9 cellular contexts compared by ENCODE assay signal in the genomic region with DNA sequence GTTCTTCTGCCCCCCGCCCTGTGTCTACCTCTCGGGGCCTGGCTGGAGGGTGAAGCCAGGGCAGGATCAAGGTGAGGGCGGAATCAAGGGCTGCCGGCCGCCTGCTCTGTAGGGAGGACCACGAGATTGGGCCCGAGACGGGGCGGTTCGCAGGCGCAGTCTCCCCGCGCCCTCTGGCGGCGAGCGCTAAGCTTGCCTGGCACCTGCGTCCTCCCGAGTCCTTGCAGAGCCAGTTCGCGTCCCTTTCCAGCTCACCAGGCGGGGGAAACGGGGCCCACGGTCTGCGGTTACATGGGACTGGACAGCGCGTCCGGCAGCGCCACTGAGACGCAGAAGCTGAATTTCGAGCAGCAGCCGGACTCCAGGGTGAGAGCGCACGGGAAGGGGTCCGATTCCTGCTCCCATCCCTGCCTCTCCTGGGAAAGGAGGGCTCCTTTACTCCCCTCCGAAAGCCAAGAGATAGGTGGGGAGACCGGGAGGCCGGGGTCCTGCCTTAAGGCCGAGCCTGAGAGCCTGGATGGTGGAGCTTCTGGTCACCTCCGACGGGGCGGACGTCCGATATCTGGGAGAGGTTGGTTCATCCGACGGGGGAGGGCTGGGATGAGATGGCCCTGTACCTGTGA. TPM values are rescaled to one million over a fixed set of nuclear protein-coding genes. Genes with fewer than 3 reads are reported as not detected.
DNase-seq lines count a peak whose midpoint lies in the region; ATAC-seq and TF ChIP-seq lines count a peak whose summit lies in the region.
"Had no signal": no experiment of that assay in that cellular context is flagged by ENCODE, and none has a peak within 500 bp of the region (broad histone marks: within the 10 kb centered on the region; RNA-seq: fewer than 3 reads in every experiment).

No MANE protein-coding gene starts in this region.

- H3K4me1 ChIP-seq in HUES64 (ENCODE audit: insufficient read depth, low read length) (0 out of 2 replicates have a peak, but pooled peaks cover 5% of the 10 kb centered on the region), adrenal gland (replicated peaks in 1 of 2) (no peaks in the 10 kb centered on the region), iPS-15b (ENCODE audit: control insufficient read depth, insufficient read depth, low read length) (peaks cover 2% of the 10 kb centered on the region)

- H3K9me3 ChIP-seq in HUES64 (ENCODE audit: insufficient read depth, low read depth, low read length): no peaks in the 10 kb centered on the region
- H3K9me3 ChIP-seq in adrenal gland (replicated peaks in 1 of 3): no peaks in the 10 kb centered on the region
- H3K9me3 ChIP-seq in iPS-15b (ENCODE audit: control insufficient read depth, insufficient read depth, low read length): no peaks in the 10 kb centered on the region
- H3K9me3 ChIP-seq: SJSA1 had no signal

- peaks cover 9% of the 10 kb centered on the region for H3K27me3 ChIP-seq in HUES64 (ENCODE audit: insufficient read depth, low read length)
- peaks cover 28% of the 10 kb centered on the region for H3K27me3 ChIP-seq in adrenal gland
- peaks cover 14% of the 10 kb centered on the region for H3K27me3 ChIP-seq in iPS-15b (ENCODE audit: control insufficient read depth, insufficient read depth, low read length)
- H3K27me3 ChIP-seq: SJSA1 had no signal

- H3K36me3 Mint-ChIP-seq in Calu3 (ENCODE audit: insufficient read depth, unreplicated experiment): no peaks in the 10 kb centered on the region

- H3K36me3 ChIP-seq in HUES64 (ENCODE audit: insufficient read depth, low read length) (no peaks in the 10 kb centered on the region), adrenal gland (replicated peaks in 1 of 2) (no peaks in the 10 kb centered on the region), iPS-15b (ENCODE audit: control insufficient read depth, insufficient read depth, low read length) (no peaks in the 10 kb centered on the region)
- H3K36me3 ChIP-seq: SJSA1 had no signal

- H3K9me3 Mint-ChIP-seq in Calu3 (ENCODE audit: low read depth, unreplicated experiment): no peaks in the 10 kb centered on the region

- CTCF ChIA-PET in Calu3 (lab: Charles Lee): interaction anchor here (0.6 to 3.8 kb wide), 15 partner anchors 11 to 926 kb away, joined by 3 to 22 read pairs (median 4); partner anchors contain the start of genes PIGT and SYS1

- H3K27ac ChIP-seq in HUES64 (ENCODE audit: low read depth, low read length): no peak overlapping the region
- no peak overlapping the region for H3K27ac ChIP-seq in adrenal gland
- H3K27ac ChIP-seq: SJSA1 had no signal

- intact Hi-C loops in Calu3 (cut with micrococcal nuclease; ENCODE audit: unreplicated experiment): loop anchor here (1.0 kb wide), 1 partner anchor 300 kb away; no protein-coding TSS in a partner anchor
- intact Hi-C loops in adrenal gland (cut with DNase I): loop anchor here in 1 of 2 donors (10.0 kb wide), 1 partner anchor 463 kb away; no protein-coding TSS in a partner anchor

- H3K27ac Mint-ChIP-seq in Calu3 (ENCODE audit: unreplicated experiment): no peak overlapping the region

- no peak for TF ChIP-seq POLR2A in adrenal gland (IDR thresholded peaks at IDR 0.05)

- H3K4me1 Mint-ChIP-seq in Calu3 (ENCODE audit: low read depth, unreplicated experiment): no peaks in the 10 kb centered on the region

- no peak overlapping the region for H3K4me3 Mint-ChIP-seq in Calu3 (ENCODE audit: low read depth, unreplicated experiment)

- H3K9ac ChIP-seq in HUES64 (ENCODE audit: low read depth, low read length) (0 out of 2 replicates have a peak overlapping the region, but pooled peaks have one; percentile 5), iPS-15b (ENCODE audit: low read depth, low read length) (no peak overlapping the region)

- WGBS in HUES64: 47% methylated on average over 45 of the region's 45 CpGs
- 15 to 68% (median 32%) methylated on average over 9 to 45 of the region's 45 CpGs for WGBS in adrenal gland, 4 donors

- peak overlapping the region; percentile 28; the same call in 1 of the 2 replicates for H3K4me3 ChIP-seq in HUES64 (ENCODE audit: low read length)
- H3K4me3 ChIP-seq in adrenal gland: no peak overlapping the region
- peak overlapping the region; percentile 72 for H3K4me3 ChIP-seq in iPS-15b (ENCODE audit: low read depth, low read length)
- H3K4me3 ChIP-seq: SJSA1 had no signal

- peak; percentile 93 for TF ChIP-seq CTCF in Calu3 (IDR thresholded peaks at IDR 0.05; ENCODE audit: unreplicated experiment)
- peak; percentile 49 to 67 (median 62) for TF ChIP-seq CTCF in adrenal gland (IDR thresholded peaks at IDR 0.05)

- DNase-seq in Calu3 (peak; percentile 92), T follicular helper cell (ENCODE audit: low read depth) (peak; percentile 37), adrenal gland (peak in 5 of 7 donors; percentile 38 to 64 (median 47))
- DNase-seq in stimulated activated CD4-positive, alpha-beta T cell treated with anti-CD3 and anti-CD28 coated beads, Interleukin-1b, Interleukin-23, amount 100 ng/mL, for 24 hours (ENCODE audit: low read depth in 4 of 4, low spot score in 1 of 4): peak; percentile 38 to 61 (median 48)

- BruUV-seq in Calu3 (replicated peaks; lab: Mats Ljungman, UMichigan): no TSS peak

- ATAC-seq in HG02938 (IDR thresholded peaks at IDR 0.05; ENCODE audit: unreplicated experiment) (no peak), HG02973 (IDR thresholded peaks at IDR 0.05; ENCODE audit: unreplicated experiment) (no peak)

- H3K27me3 Mint-ChIP-seq in Calu3 (ENCODE audit: unreplicated experiment): peaks cover 94% of the 10 kb centered on the region

RNA-seq across cellular contexts. Expression of gene MATN4, which starts 3.6 kb away (rescaled TPM):
- total RNA-seq in Calu3 (2022) (0.17 and 0.29 TPM in 2 replicates), adrenal gland (under 1 TPM in 1 of 8 donors, not detected in 7; 0.15 TPM)
- 0.15 TPM for polyA plus RNA-seq in HUES64 (2013, experiment 1 of 2)
- not detected for polyA plus RNA-seq in HUES64 (2013, experiment 2 of 2)
- under 1 TPM in 2 of 3 donors, not detected in 1; 0.16 to 0.37 TPM for polyA plus RNA-seq in adrenal gland
- total RNA-seq: SJSA1 had no signal

RNA-seq across cellular contexts. Expression of gene RBPJL, which starts 5.1 kb away (rescaled TPM):
- total RNA-seq in Calu3 (2022): not detected in 2 replicates
- polyA plus RNA-seq in HUES64 (2013, experiment 1 of 2): not detected
- polyA plus RNA-seq in HUES64 (2013, experiment 2 of 2): not detected
- not detected for total RNA-seq in adrenal gland
- under 1 TPM in 1 of 3 donors, not detected in 2; 0.03 TPM for polyA plus RNA-seq in adrenal gland
- total RNA-seq: SJSA1 had no signal

RNA-seq across cellular contexts. Expression of gene SDC4, which starts 36.5 kb away (rescaled TPM):
- total RNA-seq in Calu3 (2022): 238 and 256 TPM in 2 replicates
- polyA plus RNA-seq in HUES64 (2013, experiment 1 of 2): 33.6 TPM
- 34.7 TPM for polyA plus RNA-seq in HUES64 (2013, experiment 2 of 2)
- total RNA-seq in adrenal gland: 100 to 1,000 TPM in 2 of 8 donors, 10 to 100 TPM in 6; 66.9 to 128 (median 84.7) TPM
- polyA plus RNA-seq in adrenal gland: 10 to 100 TPM; 48.7 to 64.9 (median 55.3) TPM

RNA-seq across cellular contexts. Expression of gene SYS1, which starts 51.3 kb away (rescaled TPM):
- total RNA-seq in Calu3 (2022): 42.1 and 45.5 TPM in 2 replicates
- 13.1 TPM for polyA plus RNA-seq in HUES64 (2013, experiment 1 of 2)
- 11.8 TPM for polyA plus RNA-seq in HUES64 (2013, experiment 2 of 2)
- 10 to 100 TPM; 25.6 to 83.2 (median 38.4) TPM for total RNA-seq in adrenal gland
- 10 to 100 TPM; 16.0 to 25.7 (median 17.7) TPM for polyA plus RNA-seq in adrenal gland

RNA-seq across cellular contexts. Expression of gene SLPI, which starts 57.3 kb away (rescaled TPM):
- total RNA-seq in Calu3 (2022) (270 and 446 TPM in 2 replicates), adrenal gland (10 to 100 TPM in 1 of 8 donors, 1 to 10 TPM in 5, not detected in 2; 1.8 to 33.7 (median 5.6) TPM)
- not detected for polyA plus RNA-seq in HUES64 (2013, experiment 1 of 2)
- polyA plus RNA-seq in HUES64 (2013, experiment 2 of 2): not detected
- polyA plus RNA-seq in adrenal gland: 10 to 100 TPM in 1 of 3 donors, 1 to 10 TPM in 2; 2.3 to 25.7 (median 9.2) TPM
- total RNA-seq: SJSA1 had no signal

Comparison
In these comparisons a context has a peak if more than half of its experiments do, and no peak if none do; other contexts are left out.
1. DNase-seq: peak in every context shown above with its lines; median percentile 92 in Calu3; 48 in stimulated activated CD4-positive, alpha-beta T cell treated with anti-CD3 and anti-CD28 coated beads, Interleukin-1b, Interleukin-23, amount 100 ng/mL, for 24 hours; 47 in adrenal gland; 37 in T follicular helper cell.
2. H3K4me3 ChIP-seq: peak in HUES64 (single experiment) and iPS-15b (single experiment); none in adrenal gland (0 of 4).